In the genomic region with DNA sequence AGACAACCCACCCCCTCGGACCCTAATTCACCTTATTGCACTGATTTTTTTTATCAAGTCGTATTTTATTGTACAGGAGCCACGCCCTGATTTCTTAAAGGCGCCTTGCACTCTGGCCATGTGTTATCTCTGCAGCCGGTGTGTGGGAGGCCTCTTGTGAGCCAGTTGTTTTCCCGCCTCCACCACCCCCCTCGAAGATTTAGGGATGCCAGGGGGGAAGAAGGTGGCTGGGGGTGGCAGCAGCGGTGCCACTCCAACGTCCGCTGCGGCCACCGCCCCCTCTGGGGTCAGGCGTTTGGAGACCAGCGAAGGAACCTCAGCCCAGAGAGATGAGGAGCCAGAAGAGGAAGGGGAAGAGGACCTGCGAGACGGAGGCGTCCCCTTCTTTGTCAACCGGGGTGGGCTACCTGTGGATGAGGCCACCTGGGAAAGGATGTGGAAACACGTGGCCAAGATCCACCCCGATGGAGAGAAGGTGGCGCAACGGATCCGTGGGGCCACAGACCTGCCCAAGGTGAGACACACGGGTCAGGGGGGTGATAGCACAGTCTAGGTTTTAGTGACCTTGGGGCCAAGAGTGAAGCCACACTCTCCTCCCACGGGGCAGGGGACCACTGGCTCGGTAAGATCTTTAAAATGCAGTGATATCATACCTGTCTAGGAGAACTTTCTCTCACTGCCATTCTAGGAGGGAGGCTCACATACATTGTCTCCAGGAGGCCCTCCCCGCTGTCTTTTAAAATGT, we compare ENCODE assay signal across 8 cellular contexts. TPM values are rescaled to one million over a fixed set of nuclear protein-coding genes. Genes with fewer than 3 reads are reported as not detected.
DNase-seq lines count a peak whose midpoint lies in the region; ATAC-seq and TF ChIP-seq lines count a peak whose summit lies in the region.

No MANE protein-coding gene starts in this region.

- no peaks in the 10 kb centered on the region for H3K36me3 ChIP-seq in WERI-Rb-1

- no peaks in the 10 kb centered on the region for H3K9me3 ChIP-seq in WERI-Rb-1 (ENCODE audit: severe bottlenecking)

- H3K9me3 Mint-ChIP-seq in Calu3 (ENCODE audit: low read depth, unreplicated experiment) (no peaks in the 10 kb centered on the region), progenitor cell of endocrine pancreas (ENCODE audit: low read depth) (no peaks in the 10 kb centered on the region)

- H3K27ac Mint-ChIP-seq in Calu3 (ENCODE audit: unreplicated experiment) (no peak overlapping the region), progenitor cell of endocrine pancreas (peak overlapping the region; percentile 22)

- H3K36me3 Mint-ChIP-seq in Calu3 (ENCODE audit: insufficient read depth, unreplicated experiment): peaks cover 12% of the 10 kb centered on the region
- peaks cover 3% of the 10 kb centered on the region for H3K36me3 Mint-ChIP-seq in progenitor cell of endocrine pancreas (ENCODE audit: insufficient read depth)

- peak overlapping the region; percentile 62; the same call in 1 of the 2 replicates for H3K4me3 ChIP-seq in WERI-Rb-1 (ENCODE audit: low read depth, low read length)

- DNase-seq in Calu3 (no peak), WERI-Rb-1 (no peak), Right ventricle myocardium superior (peak; percentile 43), progenitor cell of endocrine pancreas (ENCODE audit: low spot score, unreplicated experiment) (no peak), NCI-H526 (lab: John Stamatoyannopoulos, UW) (no peak), foreskin keratinocyte (no peak)

- TF ChIP-seq CTCF in Calu3 (IDR thresholded peaks at IDR 0.05; ENCODE audit: unreplicated experiment) (no peak), WERI-Rb-1 (IDR thresholded peaks at IDR 0.05; ENCODE audit: low read depth, low read length) (no peak), progenitor cell of endocrine pancreas (IDR thresholded peaks at IDR 0.05; ENCODE audit: unreplicated experiment) (no peak), foreskin keratinocyte (conservative IDR thresholded peaks at IDR 0.05) (no peak)

- H3K27me3 ChIP-seq in WERI-Rb-1 (ENCODE audit: insufficient read depth, low read depth, severe bottlenecking): peaks cover 12% of the 10 kb centered on the region
- H3K27me3 ChIP-seq in foreskin keratinocyte: peaks cover 80% of the 10 kb centered on the region

- peak overlapping the region; percentile 67 for H3K4me3 Mint-ChIP-seq in Calu3 (ENCODE audit: low read depth, unreplicated experiment)
- peak overlapping the region; percentile 81 for H3K4me3 Mint-ChIP-seq in progenitor cell of endocrine pancreas (ENCODE audit: low read depth)

- no TSS peak for BruUV-seq in Calu3 (replicated peaks; lab: Mats Ljungman, UMichigan)

- CTCF ChIA-PET in Calu3 (lab: Charles Lee): no interaction called here

- no peak for ATAC-seq in Right ventricle myocardium superior (ENCODE audit: poor library complexity)
- no peak for ATAC-seq in HG02840 (IDR thresholded peaks at IDR 0.05; ENCODE audit: low FRiP score, unreplicated experiment)
- ATAC-seq in HG02610 (IDR thresholded peaks at IDR 0.05; ENCODE audit: unreplicated experiment): no peak
- no peak for ATAC-seq in foreskin keratinocyte

- intact Hi-C loops in Calu3 (cut with micrococcal nuclease; ENCODE audit: unreplicated experiment): no loop called here
- intact Hi-C loops in Right ventricle myocardium superior (cut with DNase I): loop anchor here (5.0 kb wide), 1 partner anchor 35 kb away; no protein-coding TSS in a partner anchor

- H3K27me3 Mint-ChIP-seq in Calu3 (ENCODE audit: unreplicated experiment): peaks cover 72% of the 10 kb centered on the region
- H3K27me3 Mint-ChIP-seq in progenitor cell of endocrine pancreas: peaks cover 46% of the 10 kb centered on the region

- H3K4me1 Mint-ChIP-seq in Calu3 (ENCODE audit: low read depth, unreplicated experiment) (no peaks in the 10 kb centered on the region), progenitor cell of endocrine pancreas (ENCODE audit: low read depth) (peaks cover 20% of the 10 kb centered on the region)

- no peaks in the 10 kb centered on the region for H3K4me1 ChIP-seq in foreskin keratinocyte

- H3K27ac ChIP-seq in WERI-Rb-1: no peak overlapping the region
- no peak overlapping the region for H3K27ac ChIP-seq in foreskin keratinocyte

RNA-seq across cellular contexts. Expression of a gene that starts 1.5 kb away (rescaled TPM):
- total RNA-seq in Calu3 (2022) (1.2 and 1.4 TPM in 2 replicates), Right ventricle myocardium superior (14.3 TPM), progenitor cell of endocrine pancreas (37.1 and 43.2 TPM in 2 replicates), foreskin keratinocyte (0.18 and 0.20 TPM in 2 replicates)
- polyA plus RNA-seq in foreskin keratinocyte: 0.18 and 0.39 TPM in 2 replicates

RNA-seq across cellular contexts. Expression of a gene that starts 49.9 kb away (rescaled TPM):
- total RNA-seq in Calu3 (2022) (19.8 and 26.3 TPM in 2 replicates), Right ventricle myocardium superior (8.7 TPM), progenitor cell of endocrine pancreas (121 and 129 TPM in 2 replicates), foreskin keratinocyte (9.5 and 10.1 TPM in 2 replicates)
- 3.5 and 5.1 TPM in 2 replicates for polyA plus RNA-seq in foreskin keratinocyte
